Comparison of ENCODE assay signal across 21 cellular contexts in the genomic region with DNA sequence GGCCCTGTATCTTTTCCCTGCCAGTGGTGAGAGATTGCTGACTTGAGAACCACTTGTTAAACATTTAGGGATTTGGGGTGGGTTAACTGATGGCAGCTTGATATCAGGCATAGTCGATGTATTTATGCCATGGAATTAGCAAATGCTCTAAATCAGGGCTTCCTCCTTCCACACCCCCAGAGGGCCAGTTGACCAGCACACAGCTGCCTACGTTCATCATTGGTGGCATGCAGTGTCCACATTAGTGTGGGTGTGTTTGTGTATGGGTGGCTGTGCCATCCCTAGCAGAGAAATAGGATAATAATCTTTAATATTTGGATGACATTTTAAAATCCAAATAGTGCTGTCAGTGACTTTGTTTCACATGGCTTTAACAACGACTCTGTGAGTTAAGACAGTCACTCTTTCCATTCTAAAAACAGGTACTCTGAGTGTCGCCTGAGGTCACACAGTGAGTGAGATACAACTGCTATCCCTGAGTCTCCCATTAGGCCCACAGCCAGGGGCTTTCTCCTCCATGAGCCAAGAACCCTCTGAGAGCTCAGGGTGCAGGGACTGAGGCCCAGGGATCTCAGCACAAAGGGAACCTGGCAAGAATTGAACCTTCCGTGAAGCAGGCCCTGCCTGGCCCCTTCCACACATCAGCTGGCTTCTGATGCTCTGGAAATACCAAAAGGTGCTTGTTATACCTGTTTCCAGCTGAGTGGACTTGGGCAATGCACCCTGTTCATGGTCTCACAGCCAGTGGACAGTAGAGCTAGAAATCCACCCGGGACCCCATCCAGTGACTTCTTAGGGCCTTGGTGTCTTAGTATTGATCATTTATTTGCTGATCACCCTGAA. TPM values are rescaled to one million over a fixed set of nuclear protein-coding genes. Genes with fewer than 3 reads are reported as not detected.
"Had no signal": no experiment of that assay in that cellular context is flagged by ENCODE, and none has a peak within 500 bp of the region (broad histone marks: within the 10 kb centered on the region; RNA-seq: fewer than 3 reads in every experiment).

No MANE protein-coding gene starts in this region.

- H3K27me3 ChIP-seq: ovary had no signal

- H3K27ac ChIP-seq: esophagus muscularis mucosa, ovary had no signal

- H3K9me3 ChIP-seq: esophagus muscularis mucosa, ovary had no signal

- ATAC-seq: activated CD4-positive, CD25-positive, alpha-beta regulatory T cell treated with anti-CD3 and anti-CD28 coated beads, Interleukin-2, amount 50 U/mL, for 24 hours; SK-N-SH treated with all-trans-retinoic acid at 6 μM for 48 hours; stimulated activated naive CD8-positive, alpha-beta T cell treated with anti-CD3 and anti-CD28 coated beads, Interleukin-15, Interleukin-2, amounts not matched to agents 100 U/mL and 50 U/mL, for 24 hours had no signal

- DNase-seq: activated CD4-positive, alpha-beta T cell treated with anti-CD3 and anti-CD28 coated beads, Interleukin-2, amount 50 U/mL, for 4 hours; activated naive CD4-positive, alpha-beta T cell; hypothalamus; mesendoderm; ovary; stimulated activated CD4-positive, alpha-beta T cell treated with anti-CD3 and anti-CD28 coated beads, Interleukin-15, amount 100 ng/mL, for 24 hours; stimulated activated CD4-positive, alpha-beta T cell treated with anti-CD3 and anti-CD28 coated beads, Interleukin-4, amount 100 ng/mL, for 24 hours; stimulated activated naive CD8-positive, alpha-beta T cell treated with anti-CD3 and anti-CD28 coated beads, Interleukin-15, Interleukin-2, amounts not matched to agents 100 U/mL and 50 U/mL, for 24 hours; T-helper 1 cell; T1000; trophoblast cell had no signal

- H3K4me3 ChIP-seq: esophagus muscularis mucosa, ovary, skin epidermis had no signal

- H3K36me3 ChIP-seq: esophagus muscularis mucosa, ovary had no signal

RNA-seq across cellular contexts. Expression of a gene that starts 4.3 kb away (rescaled TPM):
- total RNA-seq: glomerular endothelial cell, kidney epithelial cell, neural crest cell had no signal

RNA-seq across cellular contexts. Expression of a gene that starts 28.8 kb away (rescaled TPM):
- total RNA-seq: aorta, esophagus muscularis mucosa, glomerular endothelial cell, kidney epithelial cell, lower leg skin, neural crest cell, ovary, renal cortical epithelial cell had no signal
- polyA plus RNA-seq: aorta, ovary had no signal
